In genomic region chr9:128899566-128900322, GRCh38 we compare ENCODE assay signal across 9 cellular contexts. TPM values are rescaled to one million over a fixed set of nuclear protein-coding genes. Genes with fewer than 3 reads are reported as not detected.
A peak's percentile ranks its signal among the peaks of the same experiment; 100 is the strongest.
DNase-seq lines count a peak whose midpoint lies in the region; ATAC-seq and TF ChIP-seq lines count a peak whose summit lies in the region.
"Had no signal": no experiment of that assay in that cellular context is flagged by ENCODE, and none has a peak within 500 bp of the region (broad histone marks: within the 10 kb centered on the region; RNA-seq: fewer than 3 reads in every experiment).

No MANE protein-coding gene starts in this region.

- peaks cover 2% of the 10 kb centered on the region for H4K20me1 ChIP-seq in osteoblast (ENCODE audit: insufficient read depth, low read length)

- H3K36me3 ChIP-seq in osteoblast (ENCODE audit: insufficient read depth, low read length) = peaks cover 42% of the 10 kb centered on the region

- no peaks in the 10 kb centered on the region for H3K9me3 ChIP-seq in osteoblast (ENCODE audit: low read depth, low read length)

- intact Hi-C loops in Calu3 (cut with micrococcal nuclease; ENCODE audit: unreplicated experiment) = no loop called here

- ATAC-seq in GM21529 (IDR thresholded peaks at IDR 0.05; ENCODE audit: unreplicated experiment) = no peak

- TF ChIP-seq CTCF in Calu3 (IDR thresholded peaks at IDR 0.05; ENCODE audit: unreplicated experiment) (no peak), osteoblast (IDR thresholded peaks at IDR 0.05; ENCODE audit: extremely low read depth, low read depth, low read length) (no peak)

- H3K4me2 ChIP-seq in osteoblast (ENCODE audit: insufficient read depth, low read length) = no peak overlapping the region

- BruUV-seq in Calu3 (replicated peaks; lab: Mats Ljungman, UMichigan) = no TSS peak

- H3K27me3 ChIP-seq in osteoblast (ENCODE audit: insufficient read depth, low read length) = no peaks in the 10 kb centered on the region

- no peaks in the 10 kb centered on the region for H3K27me3 Mint-ChIP-seq in Calu3 (ENCODE audit: unreplicated experiment)

- H3K79me2 ChIP-seq in osteoblast (ENCODE audit: insufficient read depth, low read length) = peaks cover 62% of the 10 kb centered on the region

- peaks cover 20% of the 10 kb centered on the region for H3K36me3 Mint-ChIP-seq in Calu3 (ENCODE audit: insufficient read depth, unreplicated experiment)

- peak overlapping the region; percentile 41 for H3K27ac Mint-ChIP-seq in Calu3 (ENCODE audit: unreplicated experiment)

- H3K9me3 Mint-ChIP-seq in Calu3 (ENCODE audit: low read depth, unreplicated experiment) = no peaks in the 10 kb centered on the region

- peaks cover 6% of the 10 kb centered on the region for H3K4me1 ChIP-seq in osteoblast (ENCODE audit: insufficient read depth, low read length)

- H3K4me3 ChIP-seq in osteoblast (ENCODE audit: insufficient read depth, low read length) = no peak overlapping the region

- H3K4me3 Mint-ChIP-seq in Calu3 (ENCODE audit: low read depth, unreplicated experiment) = no peak overlapping the region

- H2AFZ ChIP-seq in osteoblast (ENCODE audit: low read length) = no peak overlapping the region

- H3K27ac ChIP-seq in osteoblast (ENCODE audit: low read depth, low read length) = no peak overlapping the region

- CTCF ChIA-PET in Calu3 (lab: Charles Lee) = no interaction called here

- peaks cover 9% of the 10 kb centered on the region for H3K4me1 Mint-ChIP-seq in Calu3 (ENCODE audit: low read depth, unreplicated experiment)

- DNase-seq in Calu3 (no peak), NCI-H226 (peak; percentile 38), osteoblast (ENCODE audit: insufficient read length, low spot score, missing footprints) (peak; percentile 64), NCI-H526 (lab: John Stamatoyannopoulos, UW) (no peak), amniotic stem cell (lab: John Stamatoyannopoulos, UW) (no peak), NCI-H748 (lab: John Stamatoyannopoulos, UW; ENCODE audit: unreplicated experiment) (no peak)
- DNase-seq in central memory CD4-positive, alpha-beta T cell = peak; percentile 16

RNA-seq across cellular contexts. Expression of gene LRRC8A, which starts 17.8 kb away (rescaled TPM):
- total RNA-seq in Calu3 (2022) (28.7 and 29.9 TPM in 2 replicates), osteoblast (38.0 and 39.8 TPM in 2 replicates)

RNA-seq across cellular contexts. Expression of gene KYAT1, which starts 18.0 kb away (rescaled TPM):
- 3.7 and 4.1 TPM in 2 replicates for total RNA-seq in Calu3 (2022)
- 3.3 and 4.7 TPM in 2 replicates for total RNA-seq in osteoblast

RNA-seq across cellular contexts. Expression of gene PHYHD1, which starts 21.0 kb away (rescaled TPM):
- total RNA-seq in Calu3 (2022) = 0.66 TPM in 1 of 2 replicates, not detected in the other
- total RNA-seq in osteoblast = 7.6 and 8.0 TPM in 2 replicates
- total RNA-seq: activated CD8-positive, alpha-beta memory T cell treated with anti-CD3 and anti-CD28 coated beads for 36 hours had no signal

RNA-seq across cellular contexts. Expression of gene DOLK, which starts 47.7 kb away (rescaled TPM):
- 14.6 and 14.7 TPM in 2 replicates for total RNA-seq in Calu3 (2022)
- total RNA-seq in osteoblast = 28.6 and 29.5 TPM in 2 replicates

RNA-seq across cellular contexts. Expression of gene NUP188, which starts 47.8 kb away (rescaled TPM):
- total RNA-seq in Calu3 (2022) = 34.3 and 49.6 TPM in 2 replicates
- total RNA-seq in osteoblast = 28.9 and 30.0 TPM in 2 replicates

Comparison
In these comparisons a context has a peak if more than half of its experiments do, and no peak if none do; other contexts are left out.
1. DNase-seq: peak in NCI-H226 (single experiment), central memory CD4-positive, alpha-beta T cell (single experiment) and osteoblast (single experiment); none in Calu3 (single experiment), NCI-H526 (0 of 2), amniotic stem cell (single experiment) and NCI-H748 (single experiment).